Comparison of ENCODE assay signal across 10 cellular contexts in genomic region chr1:2652926-2653571, GRCh38. TPM values are rescaled to one million over a fixed set of nuclear protein-coding genes. Genes with fewer than 3 reads are reported as not detected.
DNase-seq lines count a peak whose midpoint lies in the region; ATAC-seq, FAIRE-seq and TF ChIP-seq lines count a peak whose summit lies in the region.
"Not testable (repeated sequence)": the region's sequence is repeated elsewhere in the genome, so short reads cannot be mapped to it uniquely, and the experiment has no call there.
"Had no signal": no experiment of that assay in that cellular context is flagged by ENCODE, and none has a peak within 500 bp of the region (broad histone marks: within the 10 kb centered on the region; RNA-seq: fewer than 3 reads in every experiment).

No MANE protein-coding gene starts in this region.

- H3F3A ChIP-seq in neural progenitor cell (ENCODE audit: low read depth), result not testable (repeated sequence)

- TF ChIP-seq CTCF in kidney (IDR thresholded peaks at IDR 0.05; ENCODE audit: borderline replicate concordance, extremely low read depth, insufficient read depth); neural progenitor cell (IDR thresholded peaks at IDR 0.05): not testable (repeated sequence)

- H3K4me1 ChIP-seq in CD4-positive, CD25-positive, alpha-beta regulatory T cell (ENCODE audit: control insufficient read depth, insufficient read depth, low read length, poor library complexity, severe bottlenecking); kidney (ENCODE audit: control insufficient read depth in 1 of 2, insufficient read depth in 1 of 2, low read depth in 1 of 2, low read length in 2 of 2); neural progenitor cell: not testable (repeated sequence)

- H3K4me3 ChIP-seq in CD4-positive, CD25-positive, alpha-beta regulatory T cell (ENCODE audit: low read depth, low read length); kidney (ENCODE audit: low read length in 2 of 2); neural progenitor cell: not testable (repeated sequence)

- H3K4me3 Mint-ChIP-seq in CD4-positive, CD25-positive, alpha-beta regulatory T cell; T-helper 17 cell; activated naive CD4-positive, alpha-beta T cell treated with anti-CD3 and anti-CD28 coated beads for 36 hours: not testable (repeated sequence)
- H3K4me3 Mint-ChIP-seq in neural progenitor cell, result peak overlapping the region; percentile 27

- H3K9ac ChIP-seq in kidney (ENCODE audit: low read length in 2 of 2); neural progenitor cell: not testable (repeated sequence)

- ATAC-seq in CD4-positive, CD25-positive, alpha-beta regulatory T cell (ENCODE audit: low read depth in 2 of 2); T-helper 17 cell; Right ventricle myocardium inferior; sciatic nerve: not testable (repeated sequence)

- CTCF ChIA-PET in activated naive CD4-positive, alpha-beta T cell treated with anti-CD3 and anti-CD28 coated beads for 36 hours (lab: Charles Lee), result not testable (repeated sequence)

- not testable (repeated sequence) for H3K79me2 ChIP-seq in neural progenitor cell (ENCODE audit: low read depth)

- not testable (repeated sequence) for H3K4me2 ChIP-seq in neural progenitor cell

- H3K27me3 ChIP-seq in CD4-positive, CD25-positive, alpha-beta regulatory T cell (ENCODE audit: control insufficient read depth, insufficient read depth, low read length), result peaks cover 15% of the 10 kb centered on the region
- not testable (repeated sequence) for H3K27me3 ChIP-seq in neural progenitor cell

- not testable (repeated sequence) for H3K27ac ChIP-seq in CD4-positive, CD25-positive, alpha-beta regulatory T cell (ENCODE audit: insufficient read depth, low read length, poor library complexity, severe bottlenecking); kidney (ENCODE audit: low read depth in 2 of 2, low read length in 2 of 2); neural progenitor cell

- not testable (repeated sequence) for FAIRE-seq in kidney (lab: Jason Lieb, UNC)

- not testable (repeated sequence) for H3K4me1 Mint-ChIP-seq in CD4-positive, CD25-positive, alpha-beta regulatory T cell; T-helper 17 cell; activated naive CD4-positive, alpha-beta T cell treated with anti-CD3 and anti-CD28 coated beads for 36 hours (ENCODE audit: low read depth); neural progenitor cell

- H3K27ac Mint-ChIP-seq in CD4-positive, CD25-positive, alpha-beta regulatory T cell, result peak overlapping the region; percentile 3 to 67 (median 20)
- H3K27ac Mint-ChIP-seq in T-helper 17 cell, result peak overlapping the region; percentile 32
- H3K27ac Mint-ChIP-seq in activated naive CD4-positive, alpha-beta T cell treated with anti-CD3 and anti-CD28 coated beads for 36 hours; neural progenitor cell: not testable (repeated sequence)

- not testable (repeated sequence) for H3K9me3 ChIP-seq in CD4-positive, CD25-positive, alpha-beta regulatory T cell (ENCODE audit: control insufficient read depth in 2 of 2, low read length in 2 of 2); T-helper 17 cell (ENCODE audit: control insufficient read depth, low read length, poor library complexity, severe bottlenecking); kidney (ENCODE audit: control insufficient read depth in 1 of 2, low read length in 2 of 2); neural progenitor cell (ENCODE audit: low read depth)

- peak in 1 of 3 donors; percentile 28 for DNase-seq in CD4-positive, CD25-positive, alpha-beta regulatory T cell
- DNase-seq in T-helper 17 cell, result peak in 1 of 3 donors; percentile 38
- peak; percentile 70 for DNase-seq in activated CD8-positive, alpha-beta memory T cell treated with anti-CD3 and anti-CD28 coated beads for 24 hours
- DNase-seq in activated naive CD4-positive, alpha-beta T cell treated with anti-CD3 and anti-CD28 coated beads for 36 hours, result peak; percentile 19
- peak; percentile 81 for DNase-seq in Right ventricle myocardium inferior (ENCODE audit: missing footprints)
- peak; percentile 91 for DNase-seq in kidney
- not testable (repeated sequence) for DNase-seq in neural progenitor cell (ENCODE audit: low spot score)
- peak; percentile 72 for DNase-seq in sciatic nerve (ENCODE audit: low spot score)

- H3K9me3 Mint-ChIP-seq in CD4-positive, CD25-positive, alpha-beta regulatory T cell; activated naive CD4-positive, alpha-beta T cell treated with anti-CD3 and anti-CD28 coated beads for 36 hours: not testable (repeated sequence)
- H3K9me3 Mint-ChIP-seq in neural progenitor cell, result peaks cover 47% of the 10 kb centered on the region

- H3K36me3 Mint-ChIP-seq in CD4-positive, CD25-positive, alpha-beta regulatory T cell; T-helper 17 cell (ENCODE audit: low read depth); activated naive CD4-positive, alpha-beta T cell treated with anti-CD3 and anti-CD28 coated beads for 36 hours (ENCODE audit: low read depth): not testable (repeated sequence)
- peaks cover 19% of the 10 kb centered on the region for H3K36me3 Mint-ChIP-seq in neural progenitor cell

- intact Hi-C loops in activated naive CD4-positive, alpha-beta T cell treated with anti-CD3 and anti-CD28 coated beads for 36 hours (cut with micrococcal nuclease); Right ventricle myocardium inferior (cut with DNase I); kidney (cut with DNase I); sciatic nerve (cut with DNase I): not testable (repeated sequence)

- not testable (repeated sequence) for H3K36me3 ChIP-seq in CD4-positive, CD25-positive, alpha-beta regulatory T cell (ENCODE audit: control insufficient read depth, insufficient read depth, low read length); kidney (ENCODE audit: control insufficient read depth in 1 of 2, insufficient read depth in 2 of 2, low read length in 2 of 2); neural progenitor cell

- H2AFZ ChIP-seq in neural progenitor cell (replicated peaks), result not testable (repeated sequence)

- H4K20me1 ChIP-seq in neural progenitor cell (ENCODE audit: low read depth), result not testable (repeated sequence)

- H3K27me3 Mint-ChIP-seq in CD4-positive, CD25-positive, alpha-beta regulatory T cell, result peaks cover 22% of the 10 kb centered on the region
- peaks cover 47% of the 10 kb centered on the region for H3K27me3 Mint-ChIP-seq in T-helper 17 cell
- peaks cover 38% of the 10 kb centered on the region for H3K27me3 Mint-ChIP-seq in activated naive CD4-positive, alpha-beta T cell treated with anti-CD3 and anti-CD28 coated beads for 36 hours (ENCODE audit: low read depth)
- H3K27me3 Mint-ChIP-seq in neural progenitor cell (ENCODE audit: insufficient read depth, low read depth), result peaks cover 40% of the 10 kb centered on the region

RNA-seq across cellular contexts. Expression of gene MMEL1, which starts 20.2 kb away (rescaled TPM):
- total RNA-seq in CD4-positive, CD25-positive, alpha-beta regulatory T cell, result 0.79 TPM
- polyA plus RNA-seq in CD4-positive, CD25-positive, alpha-beta regulatory T cell, result 10 to 100 TPM; 11.7 to 18.1 (median 15.4) TPM
- total RNA-seq in T-helper 17 cell, result 1 to 10 TPM in 1 of 2 donors, under 1 TPM in 1; 0.94 to 3.8 TPM
- total RNA-seq in activated naive CD4-positive, alpha-beta T cell treated with anti-CD3 and anti-CD28 coated beads for 36 hours, result 1 to 10 TPM; 1.2 to 1.5 TPM
- total RNA-seq in Right ventricle myocardium inferior, result 0.35 TPM
- total RNA-seq in kidney, result 4.0 TPM
- 8.5 TPM for polyA plus RNA-seq in kidney (ENCODE audit: insufficient read depth, low read depth, low replicate concordance)
- 0.19 and 0.31 TPM in 2 replicates for total RNA-seq in neural progenitor cell (ENCODE audit: low replicate concordance)
- 1.7 TPM for total RNA-seq in sciatic nerve
- total RNA-seq: M059J, OCI-LY7 had no signal
